8 cellular contexts compared by ENCODE assay signal in the genomic region with DNA sequence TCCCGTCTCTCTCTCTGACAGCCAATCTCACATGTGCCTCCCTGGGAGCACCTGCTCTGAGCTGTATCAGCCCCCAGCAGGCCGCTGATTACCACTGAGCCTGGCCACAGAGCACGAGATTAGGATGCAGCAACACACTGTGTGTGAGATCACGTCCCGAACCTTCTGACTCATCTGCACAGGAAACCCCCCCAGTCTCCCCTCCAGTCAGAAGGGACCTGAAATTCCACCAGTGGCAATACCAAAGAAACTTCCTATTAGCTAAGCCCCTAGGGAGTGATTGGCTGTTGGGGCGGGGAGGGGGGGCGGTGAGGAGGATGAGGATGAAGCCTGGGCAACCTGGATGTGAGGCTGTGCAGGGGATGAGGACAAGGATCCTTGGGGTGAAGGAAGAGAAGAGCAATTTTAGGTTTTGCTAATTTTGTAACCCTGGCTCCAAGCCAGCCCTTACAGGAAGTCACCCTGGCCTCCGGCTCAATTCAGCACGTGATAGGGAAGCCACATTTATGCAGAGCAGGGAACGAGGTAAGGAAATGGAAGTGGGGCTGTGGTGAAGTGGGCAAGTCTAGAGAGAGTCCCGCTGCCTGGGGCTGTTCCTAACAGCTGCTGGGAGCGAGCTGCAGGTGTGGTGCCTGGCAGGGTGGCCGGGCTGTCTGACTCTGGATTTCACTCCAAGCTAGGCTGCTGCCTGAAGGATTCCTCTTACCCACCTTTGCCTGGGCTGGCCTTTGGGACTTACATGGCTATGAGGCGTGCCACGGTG. TPM values are rescaled to one million over a fixed set of nuclear protein-coding genes. Genes with fewer than 3 reads are reported as not detected.
DNase-seq lines count a peak whose midpoint lies in the region; ATAC-seq and TF ChIP-seq lines count a peak whose summit lies in the region.

No MANE protein-coding gene starts in this region.

- intact Hi-C loops in vagina (cut with DNase I), result no loop called here

- H3K9me3 Mint-ChIP-seq in activated T-helper 17 cell treated with anti-CD3 and anti-CD28 coated beads, Interleukin-2, amount 50 U/mL, for 72 hours, result no peaks in the 10 kb centered on the region

- no peaks in the 10 kb centered on the region for H3K27me3 Mint-ChIP-seq in activated T-helper 17 cell treated with anti-CD3 and anti-CD28 coated beads, Interleukin-2, amount 50 U/mL, for 72 hours

- H3K9me3 ChIP-seq in vagina, result no peaks in the 10 kb centered on the region

- no peak for TF ChIP-seq CTCF in retinal pigment epithelial cell (conservative IDR thresholded peaks at IDR 0.05; ENCODE audit: low read depth, low read length)
- TF ChIP-seq CTCF in vagina (IDR thresholded peaks at IDR 0.05), result no peak

- H3K4me1 ChIP-seq in ACC112 (ENCODE audit: control insufficient read depth, insufficient read depth, low read length, unreplicated experiment), result peaks cover 46% of the 10 kb centered on the region
- H3K4me1 ChIP-seq in vagina, result peaks cover 55% of the 10 kb centered on the region

- peak overlapping the region; percentile 98 for H3K4me3 Mint-ChIP-seq in activated T-helper 17 cell treated with anti-CD3 and anti-CD28 coated beads, Interleukin-2, amount 50 U/mL, for 72 hours

- H3K4me3 ChIP-seq in ACC112 (ENCODE audit: low read depth, low read length), result peak overlapping the region; percentile 87
- no peak overlapping the region for H3K4me3 ChIP-seq in retinal pigment epithelial cell (ENCODE audit: low read length)
- H3K4me3 ChIP-seq in vagina, result peak overlapping the region; percentile 57 to 70

- peaks cover 33% of the 10 kb centered on the region for H3K4me1 Mint-ChIP-seq in activated T-helper 17 cell treated with anti-CD3 and anti-CD28 coated beads, Interleukin-2, amount 50 U/mL, for 72 hours

- peak; percentile 94 for ATAC-seq in GM18861 (IDR thresholded peaks at IDR 0.05; ENCODE audit: unreplicated experiment)
- peak; percentile 88 for ATAC-seq in HG03064 (IDR thresholded peaks at IDR 0.05; ENCODE audit: low read depth, unreplicated experiment)
- peak; percentile 93 for ATAC-seq in activated T-helper 17 cell treated with anti-CD3 and anti-CD28 coated beads, Interleukin-2, amount 50 U/mL, for 72 hours (replicated peaks)

- peak; percentile 93 for DNase-seq in RPMI7951 (ENCODE audit: low read depth)
- DNase-seq in foreskin melanocyte, result peak; percentile 86
- peak; percentile 94 for DNase-seq in retinal pigment epithelial cell (ENCODE audit: low read depth)
- DNase-seq in vagina (ENCODE audit: extremely low spot score in 2 of 2), result peak in 1 of 2 donors; percentile 97

- TF ChIP-seq POLR2A in vagina (IDR thresholded peaks at IDR 0.05), result no peak

- H3K36me3 Mint-ChIP-seq in activated T-helper 17 cell treated with anti-CD3 and anti-CD28 coated beads, Interleukin-2, amount 50 U/mL, for 72 hours (ENCODE audit: low read depth), result peaks cover 79% of the 10 kb centered on the region

- H3K36me3 ChIP-seq in ACC112 (ENCODE audit: insufficient read depth, low read length), result peaks cover 39% of the 10 kb centered on the region
- H3K36me3 ChIP-seq in vagina, result peaks cover 0 to 10% of the 10 kb centered on the region in 2 donors

- H3K79me2 ChIP-seq in ACC112 (ENCODE audit: control insufficient read depth, insufficient read depth, low read length, unreplicated experiment), result peaks cover 57% of the 10 kb centered on the region

- H3K27me3 ChIP-seq in ACC112 (ENCODE audit: insufficient read depth, low read length) (no peaks in the 10 kb centered on the region), vagina (no peaks in the 10 kb centered on the region)

- H3K27ac Mint-ChIP-seq in activated T-helper 17 cell treated with anti-CD3 and anti-CD28 coated beads, Interleukin-2, amount 50 U/mL, for 72 hours, result peak overlapping the region; percentile 97

- H3K27ac ChIP-seq in ACC112 (ENCODE audit: low read depth, low read length) (peak overlapping the region; percentile 96), vagina (peak overlapping the region; percentile 99)

- H2AFZ ChIP-seq in ACC112 (ENCODE audit: low read length, unreplicated experiment), result no peak overlapping the region

RNA-seq across cellular contexts. Expression of a gene that starts 1.9 kb away (rescaled TPM):
- total RNA-seq in RPMI7951 (2014; rRNA removed; shearing (Covaris generic)), result 58.4 and 64.5 TPM in 2 replicates
- 100 to 1,000 TPM; 346 to 386 TPM for total RNA-seq in activated T-helper 17 cell treated with anti-CD3 and anti-CD28 coated beads, Interleukin-2, amount 50 U/mL, for 72 hours
- total RNA-seq in vagina, result 53.5 TPM

RNA-seq across cellular contexts. Expression of a gene that starts 34.5 kb away (rescaled TPM):
- total RNA-seq in RPMI7951 (2014; rRNA removed; shearing (Covaris generic)), result not detected in 2 replicates
- 1 to 10 TPM; 2.2 to 6.2 TPM for total RNA-seq in activated T-helper 17 cell treated with anti-CD3 and anti-CD28 coated beads, Interleukin-2, amount 50 U/mL, for 72 hours
- total RNA-seq in vagina, result not detected

RNA-seq across cellular contexts. Expression of a gene that starts 35.3 kb away (rescaled TPM):
- total RNA-seq in RPMI7951 (2014; rRNA removed; shearing (Covaris generic)), result 0.72 and 0.88 TPM in 2 replicates
- total RNA-seq in activated T-helper 17 cell treated with anti-CD3 and anti-CD28 coated beads, Interleukin-2, amount 50 U/mL, for 72 hours, result under 1 TPM; 0.22 to 0.82 TPM
- 2.0 TPM for total RNA-seq in vagina

RNA-seq across cellular contexts. Expression of a gene that starts 44.0 kb away (rescaled TPM):
- not detected in 2 replicates for total RNA-seq in RPMI7951 (2014; rRNA removed; shearing (Covaris generic))
- not detected for total RNA-seq in activated T-helper 17 cell treated with anti-CD3 and anti-CD28 coated beads, Interleukin-2, amount 50 U/mL, for 72 hours
- total RNA-seq in vagina, result not detected
